14 cellular contexts compared by ENCODE assay signal in the genomic region with DNA sequence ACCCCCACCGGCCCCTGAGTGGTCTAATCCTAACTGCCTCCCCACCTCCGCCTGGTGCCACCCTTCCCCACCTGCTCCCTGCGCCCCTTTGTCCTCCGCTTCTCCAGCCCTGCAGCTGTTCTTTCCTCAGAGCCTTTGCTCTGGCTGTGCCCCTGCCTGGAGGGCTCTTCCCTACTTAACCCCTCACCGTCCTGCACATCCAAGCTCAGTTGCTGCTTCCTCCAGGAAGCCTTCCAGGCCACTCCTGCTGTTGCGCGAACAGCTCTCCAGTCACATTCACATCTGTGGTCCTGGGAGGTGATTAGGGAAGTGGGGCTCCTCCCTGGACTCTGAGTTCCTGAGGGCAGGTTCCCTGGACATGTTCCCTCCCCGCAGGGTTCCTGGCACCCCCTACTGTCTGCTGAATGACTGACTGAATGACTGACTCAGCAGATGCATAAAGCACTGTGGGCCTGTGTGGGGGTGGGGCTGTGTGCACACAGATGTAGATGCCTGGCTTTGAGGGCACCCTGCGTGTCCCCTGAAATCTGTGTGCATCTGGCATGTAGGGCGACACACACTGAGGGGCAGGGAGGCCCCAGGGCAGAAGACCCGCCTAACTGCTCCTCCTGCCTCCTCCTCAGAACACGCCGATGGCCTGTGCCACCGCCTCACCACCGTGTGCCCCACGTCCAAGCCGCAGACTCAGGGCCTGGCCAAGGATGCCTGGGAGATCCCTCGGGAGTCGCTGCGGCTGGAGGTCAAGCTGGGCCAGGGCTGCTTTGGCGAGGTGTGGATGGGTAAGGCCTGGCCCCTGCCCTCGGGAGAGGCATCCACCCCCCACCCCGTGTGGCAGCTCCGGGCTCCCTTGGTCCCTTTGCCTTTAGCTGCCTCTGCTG. TPM values are rescaled to one million over a fixed set of nuclear protein-coding genes. Genes with fewer than 3 reads are reported as not detected.
DNase-seq lines count a peak whose midpoint lies in the region; ATAC-seq and TF ChIP-seq lines count a peak whose summit lies in the region.
"Had no signal": no experiment of that assay in that cellular context is flagged by ENCODE, and none has a peak within 500 bp of the region (broad histone marks: within the 10 kb centered on the region; RNA-seq: fewer than 3 reads in every experiment).

No MANE protein-coding gene starts in this region.

- peaks cover 38% of the 10 kb centered on the region for H3K4me1 ChIP-seq in NT2/D1 (ENCODE audit: insufficient read depth, insufficient read length)
- peaks cover 12% of the 10 kb centered on the region for H3K4me1 ChIP-seq in endodermal cell (ENCODE audit: control insufficient read depth, insufficient read depth, low read length)

- H3K27ac Mint-ChIP-seq in endodermal cell (peak overlapping the region; percentile 86), progenitor cell of endocrine pancreas (peak overlapping the region; percentile 91)
- H3K27ac Mint-ChIP-seq: effector memory CD8-positive, alpha-beta T cell had no signal

- peak overlapping the region; percentile 89 for H3K9ac ChIP-seq in NT2/D1 (ENCODE audit: insufficient read length, low read depth)
- H3K9ac ChIP-seq in endodermal cell (ENCODE audit: extremely low read depth, low read length, poor library complexity, severe bottlenecking): no peak overlapping the region

- H3K4me3 ChIP-seq in NT2/D1 (ENCODE audit: insufficient read length, low read depth) (peak overlapping the region; percentile 38), endodermal cell (ENCODE audit: low read length) (no peak overlapping the region)
- H3K4me3 ChIP-seq: heart right ventricle, right lobe of liver, tibial artery had no signal

- TF ChIP-seq CTCF in endodermal cell (conservative IDR thresholded peaks at IDR 0.05) (no peak), progenitor cell of endocrine pancreas (IDR thresholded peaks at IDR 0.05; ENCODE audit: unreplicated experiment) (no peak)

- H3K9me3 Mint-ChIP-seq in endodermal cell (no peaks in the 10 kb centered on the region), progenitor cell of endocrine pancreas (ENCODE audit: low read depth) (no peaks in the 10 kb centered on the region)
- H3K9me3 Mint-ChIP-seq: effector memory CD8-positive, alpha-beta T cell had no signal

- H3K27me3 Mint-ChIP-seq in endodermal cell (ENCODE audit: insufficient read depth) (no peaks in the 10 kb centered on the region), progenitor cell of endocrine pancreas (no peaks in the 10 kb centered on the region)
- H3K27me3 Mint-ChIP-seq: effector memory CD8-positive, alpha-beta T cell had no signal

- H3K27me3 ChIP-seq in NT2/D1 (ENCODE audit: insufficient read depth, insufficient read length): no peaks in the 10 kb centered on the region
- H3K27me3 ChIP-seq in endodermal cell (ENCODE audit: control insufficient read depth, insufficient read depth, low read length, poor library complexity, severe bottlenecking): no peaks in the 10 kb centered on the region
- H3K27me3 ChIP-seq: heart right ventricle, right lobe of liver, tibial artery had no signal

- H3K9me3 ChIP-seq in NT2/D1 (ENCODE audit: insufficient read depth, low read length): no peaks in the 10 kb centered on the region
- no peaks in the 10 kb centered on the region for H3K9me3 ChIP-seq in endodermal cell (ENCODE audit: control insufficient read depth, low read length)
- H3K9me3 ChIP-seq: heart right ventricle, right lobe of liver, tibial artery had no signal

- H3K36me3 ChIP-seq in NT2/D1 (ENCODE audit: insufficient read depth, insufficient read length, low read length) (peaks cover 55% of the 10 kb centered on the region), endodermal cell (ENCODE audit: control insufficient read depth, insufficient read depth, low read length) (peaks cover 69% of the 10 kb centered on the region)
- H3K36me3 ChIP-seq: right lobe of liver had no signal

- peak overlapping the region; percentile 97 for H3K27ac ChIP-seq in endodermal cell (ENCODE audit: low read depth, low read length)
- H3K27ac ChIP-seq: heart right ventricle, right lobe of liver, tibial artery had no signal

- no peak overlapping the region for H3K4me3 Mint-ChIP-seq in endodermal cell
- H3K4me3 Mint-ChIP-seq in progenitor cell of endocrine pancreas (ENCODE audit: low read depth): no peak overlapping the region
- H3K4me3 Mint-ChIP-seq: effector memory CD8-positive, alpha-beta T cell had no signal

- peak; percentile 53 to 77 for DNase-seq in NCI-H524 (lab: John Stamatoyannopoulos, UW)
- no peak for DNase-seq in NCI-H524 treated with DMSO at 0.1 percent for 48 hours (lab: John Stamatoyannopoulos, UW)
- peak; percentile 46 for DNase-seq in NT2/D1 (ENCODE audit: low read depth, low spot score)
- no peak for DNase-seq in endodermal cell
- DNase-seq in progenitor cell of endocrine pancreas (ENCODE audit: low spot score, unreplicated experiment): no peak
- DNase-seq in NCI-H128 (lab: John Stamatoyannopoulos, UW; ENCODE audit: unreplicated experiment): no peak
- DNase-seq in superior temporal gyrus (ENCODE audit: extremely low spot score): no peak
- DNase-seq: DND-41; effector memory CD8-positive, alpha-beta T cell; heart right ventricle; midbrain; tibial artery had no signal

- WGBS in endodermal cell (ENCODE audit: insufficient coverage in 1 of 2, insufficient read length in 1 of 2), 2 experiments: 88 to 90% methylated on average over 20 to 24 of the region's 24 CpGs

- peaks cover 17% of the 10 kb centered on the region for H3K4me1 Mint-ChIP-seq in endodermal cell
- peaks cover 15% of the 10 kb centered on the region for H3K4me1 Mint-ChIP-seq in progenitor cell of endocrine pancreas (ENCODE audit: low read depth)

- ATAC-seq in HG03025 (IDR thresholded peaks at IDR 0.05; ENCODE audit: low FRiP score, unreplicated experiment): no peak
- ATAC-seq: effector memory CD8-positive, alpha-beta T cell; right lobe of liver had no signal

- H3K36me3 Mint-ChIP-seq in endodermal cell (ENCODE audit: low read depth) (peaks cover 52% of the 10 kb centered on the region), progenitor cell of endocrine pancreas (ENCODE audit: insufficient read depth) (peaks cover 7% of the 10 kb centered on the region)

RNA-seq across cellular contexts. Expression of gene SRC, which starts 51.4 kb away (rescaled TPM):
- total RNA-seq in endodermal cell (100 to 1,000 TPM in 1 of 2 donors, 10 to 100 TPM in 1; 75.6 to 109 TPM), progenitor cell of endocrine pancreas (126 and 128 TPM in 2 replicates)
- polyA plus RNA-seq in endodermal cell (2013, experiment 1 of 2): 48.4 TPM
- polyA plus RNA-seq in endodermal cell (2013, experiment 2 of 2): 41.1 TPM

Comparison
In these comparisons a context has a peak if more than half of its experiments do, and no peak if none do; other contexts are left out.
1. DNase-seq: peak in NCI-H524 (2 of 2) and NT2/D1 (single experiment); none in NCI-H524 treated with DMSO at 0.1 percent for 48 hours (single experiment), endodermal cell (single experiment), progenitor cell of endocrine pancreas (single experiment), NCI-H128 (single experiment) and superior temporal gyrus (single experiment).